20 cellular contexts compared by ENCODE assay signal in the genomic region with DNA sequence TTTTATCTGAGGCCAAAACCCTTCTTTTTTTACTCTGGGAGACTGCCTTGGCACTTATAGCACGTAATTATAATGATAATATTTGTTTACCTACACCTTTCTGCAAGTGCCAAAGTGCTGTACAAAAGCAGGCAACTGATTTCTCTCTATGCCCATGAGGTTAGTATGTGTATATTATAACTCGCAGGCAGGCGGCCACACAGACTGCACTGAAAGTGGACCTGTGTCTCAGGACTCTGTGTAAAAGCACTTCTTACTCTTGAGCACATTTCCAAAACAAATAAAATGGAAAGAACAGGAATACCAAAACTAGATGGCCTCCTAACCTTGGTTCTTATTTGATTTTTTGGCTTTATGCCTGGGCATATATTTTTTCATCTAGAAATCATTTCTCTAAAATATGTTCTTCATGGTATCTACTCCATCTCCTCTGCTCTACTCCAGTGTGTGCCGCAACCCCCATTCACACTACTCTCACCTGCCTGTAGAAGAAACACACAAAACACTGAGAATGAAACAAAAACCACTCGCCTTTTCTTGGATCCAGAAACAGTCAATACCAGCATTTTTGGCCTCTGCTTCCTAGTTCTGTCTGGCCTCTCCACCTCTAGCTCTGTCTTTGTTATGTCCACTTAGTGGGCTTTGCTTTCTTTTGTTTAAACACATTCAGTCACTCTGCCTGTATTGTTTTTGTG.
DNase-seq lines count a peak whose midpoint lies in the region; ATAC-seq and TF ChIP-seq lines count a peak whose summit lies in the region.
"Had no signal": no experiment of that assay in that cellular context is flagged by ENCODE, and none has a peak within 500 bp of the region (broad histone marks: within the 10 kb centered on the region; RNA-seq: fewer than 3 reads in every experiment).

No MANE protein-coding gene starts in this region.

- DNase-seq in NCI-H2081 treated with DMSO at 0.1 percent for 48 hours (lab: John Stamatoyannopoulos, UW) = peak; percentile 35
- DNase-seq in progenitor cell of endocrine pancreas (ENCODE audit: low spot score, unreplicated experiment) = no peak
- no peak for DNase-seq in NCI-H2227 (lab: John Stamatoyannopoulos, UW; ENCODE audit: unreplicated experiment)
- DNase-seq: dermis blood vessel endothelial cell, GDM1, IMR-90, left cardiac atrium, MG63, NCI-H446, PC-3 had no signal

- ATAC-seq in GM19395 (IDR thresholded peaks at IDR 0.05; ENCODE audit: unreplicated experiment) = no peak
- no peak for ATAC-seq in GM19455 (IDR thresholded peaks at IDR 0.05; ENCODE audit: unreplicated experiment)
- ATAC-seq: activated CD4-positive, CD25-positive, alpha-beta regulatory T cell treated with anti-CD3 and anti-CD28 coated beads, Interleukin-2, amount 50 U/mL, for 24 hours; activated T-helper 17 cell treated with anti-CD3 and anti-CD28 coated beads, Interleukin-2, amount 50 U/mL, for 72 hours; gastroesophageal sphincter; left cardiac atrium; PC-3 had no signal

- peaks cover 14% of the 10 kb centered on the region for H3K4me1 Mint-ChIP-seq in progenitor cell of endocrine pancreas (ENCODE audit: low read depth)
- H3K4me1 Mint-ChIP-seq: activated T-helper 17 cell treated with anti-CD3 and anti-CD28 coated beads, Interleukin-2, amount 50 U/mL, for 72 hours had no signal

- H3K36me3 ChIP-seq in KMS-11 (ENCODE audit: insufficient read depth) = no peaks in the 10 kb centered on the region
- no peaks in the 10 kb centered on the region for H3K36me3 ChIP-seq in OCI-LY3 (replicated peaks; ENCODE audit: low read depth, low read length)
- H3K36me3 ChIP-seq: breast epithelium, gastroesophageal sphincter, MG63, SJSA1 had no signal

- no peak overlapping the region for H3K4me3 ChIP-seq in KMS-11 (IDR thresholded peaks at IDR 0.05; ENCODE audit: insufficient read depth, low read depth, low read length)
- H3K4me3 ChIP-seq in OCI-LY3 (ENCODE audit: low read length) = peak overlapping the region; percentile 39
- H3K4me3 ChIP-seq: breast epithelium, gastroesophageal sphincter, MG63, SJSA1 had no signal

- H3K27me3 Mint-ChIP-seq in progenitor cell of endocrine pancreas = no peaks in the 10 kb centered on the region
- H3K27me3 Mint-ChIP-seq: activated T-helper 17 cell treated with anti-CD3 and anti-CD28 coated beads, Interleukin-2, amount 50 U/mL, for 72 hours had no signal

- no peaks in the 10 kb centered on the region for H3K36me3 Mint-ChIP-seq in progenitor cell of endocrine pancreas (ENCODE audit: insufficient read depth)

- H3K4me3 Mint-ChIP-seq in progenitor cell of endocrine pancreas (ENCODE audit: low read depth) = no peak overlapping the region
- H3K4me3 Mint-ChIP-seq: activated T-helper 17 cell treated with anti-CD3 and anti-CD28 coated beads, Interleukin-2, amount 50 U/mL, for 72 hours; nephron had no signal

- H3K79me2 ChIP-seq in KMS-11 (ENCODE audit: insufficient read depth, low read depth) = no peaks in the 10 kb centered on the region
- no peaks in the 10 kb centered on the region for H3K79me2 ChIP-seq in OCI-LY3 (ENCODE audit: low read length)

- peak overlapping the region; percentile 34 for H3K27ac Mint-ChIP-seq in progenitor cell of endocrine pancreas
- H3K27ac Mint-ChIP-seq: activated T-helper 17 cell treated with anti-CD3 and anti-CD28 coated beads, Interleukin-2, amount 50 U/mL, for 72 hours; nephron had no signal

- no peaks in the 10 kb centered on the region for H3K27me3 ChIP-seq in KMS-11 (ENCODE audit: insufficient read depth, low read depth)
- H3K27me3 ChIP-seq in OCI-LY3 (ENCODE audit: low read depth, low read length) = no peaks in the 10 kb centered on the region
- H3K27me3 ChIP-seq: breast epithelium, gastroesophageal sphincter, MG63 had no signal

- peak overlapping the region; percentile 39; the same call in 1 of the 2 replicates for H2AFZ ChIP-seq in KMS-11 (ENCODE audit: low read depth)
- H2AFZ ChIP-seq in OCI-LY3 (ENCODE audit: low read depth, low read length) = peak overlapping the region; percentile 79

- H3K4me1 ChIP-seq in KMS-11 (ENCODE audit: low read depth, poor library complexity, severe bottlenecking) (no peaks in the 10 kb centered on the region), OCI-LY3 (ENCODE audit: low read length) (peaks cover 20% of the 10 kb centered on the region)
- H3K4me1 ChIP-seq: breast epithelium, gastroesophageal sphincter, SJSA1 had no signal

- no peak overlapping the region for H3K4me2 ChIP-seq in KMS-11
- H3K4me2 ChIP-seq in OCI-LY3 (ENCODE audit: low read length) = peak overlapping the region; percentile 54

- no peak for TF ChIP-seq CTCF in KMS-11 (conservative IDR thresholded peaks at IDR 0.05; ENCODE audit: low read depth, low read length)
- no peak for TF ChIP-seq CTCF in OCI-LY3 (IDR thresholded peaks at IDR 0.05; ENCODE audit: low read depth, low read length)
- TF ChIP-seq CTCF in progenitor cell of endocrine pancreas (IDR thresholded peaks at IDR 0.05; ENCODE audit: unreplicated experiment) = no peak

- H3K9me3 ChIP-seq in OCI-LY3 (ENCODE audit: insufficient read depth, low read length) = no peaks in the 10 kb centered on the region
- H3K9me3 ChIP-seq: breast epithelium, gastroesophageal sphincter, MG63, SJSA1 had no signal

- no peaks in the 10 kb centered on the region for H4K20me1 ChIP-seq in KMS-11 (ENCODE audit: insufficient read depth)
- H4K20me1 ChIP-seq in OCI-LY3 (ENCODE audit: insufficient read depth, low read length) = no peaks in the 10 kb centered on the region

- H3K9ac ChIP-seq in KMS-11 = no peak overlapping the region
- no peak overlapping the region for H3K9ac ChIP-seq in OCI-LY3 (ENCODE audit: low read length)

- no peaks in the 10 kb centered on the region for H3K9me3 Mint-ChIP-seq in progenitor cell of endocrine pancreas (ENCODE audit: low read depth)
- H3K9me3 Mint-ChIP-seq: activated T-helper 17 cell treated with anti-CD3 and anti-CD28 coated beads, Interleukin-2, amount 50 U/mL, for 72 hours; nephron had no signal

- H3K27ac ChIP-seq in KMS-11 (no peak overlapping the region), OCI-LY3 (ENCODE audit: low read length) (no peak overlapping the region)
- H3K27ac ChIP-seq: breast epithelium, gastroesophageal sphincter, SJSA1 had no signal
